ENCODE assay signal across 24 cellular contexts in the genomic region with DNA sequence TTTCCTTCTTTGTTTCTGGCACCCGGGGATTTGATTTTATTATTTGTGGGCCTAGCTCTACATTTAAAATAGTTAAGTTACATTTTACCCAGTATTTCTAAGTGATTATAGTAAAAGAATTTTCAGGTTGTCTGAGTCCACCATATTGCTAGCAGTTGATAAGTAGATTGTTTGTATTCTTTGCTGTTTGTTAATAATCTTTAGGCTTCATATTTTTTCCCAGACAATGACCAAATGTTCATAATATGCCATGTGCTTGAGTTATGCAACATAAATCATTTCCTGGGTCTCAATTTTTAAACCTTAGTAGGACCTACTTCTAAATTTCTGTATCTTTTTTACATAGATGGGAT.
"Had no signal": no experiment of that assay in that cellular context is flagged by ENCODE, and none has a peak within 500 bp of the region (broad histone marks: within the 10 kb centered on the region; RNA-seq: fewer than 3 reads in every experiment).

No MANE protein-coding gene starts in this region.

- H3K27me3 ChIP-seq: heart left ventricle, suprapubic skin, transverse colon, uterus had no signal

- FAIRE-seq: endometrium, frontal cortex had no signal

- H3K9me3 Mint-ChIP-seq: activated B cell treated with CpG ODN at 0.5 μM for 24 hours; activated CD4-positive, alpha-beta memory T cell treated with anti-CD3 and anti-CD28 coated beads for 36 hours; activated naive CD8-positive, alpha-beta T cell treated with anti-CD3 and anti-CD28 coated beads, Interleukin-2, amount 10 ng/mL, durations not matched to agents 7 days and 5 days; activated T-helper 1 cell treated with anti-CD3 and anti-CD28 coated beads, Interleukin-12 subunit alpha, Interleukin-12 subunit beta, Interleukin-2, Interleukin-4 antibody, amounts not matched to agents 30 ng/mL and 10 ng/mL and 1 ng/mL, durations not matched to agents 14 hours and 24 hours and 36 hours; stimulated activated naive CD8-positive, alpha-beta T cell treated with anti-CD3 and anti-CD28 coated beads, Interleukin-15, amount 100 ng/mL, for 72 hours had no signal

- H3K36me3 ChIP-seq: heart left ventricle, suprapubic skin, transverse colon, uterus had no signal

- H3K27me3 Mint-ChIP-seq: activated B cell treated with CpG ODN at 0.5 μM for 24 hours; activated CD4-positive, alpha-beta memory T cell treated with anti-CD3 and anti-CD28 coated beads for 36 hours; brain; stimulated activated naive CD8-positive, alpha-beta T cell treated with anti-CD3 and anti-CD28 coated beads, Interleukin-15, amount 100 ng/mL, for 72 hours; T-cell had no signal

- H3K27ac Mint-ChIP-seq: activated B cell treated with CpG ODN at 0.5 μM for 24 hours; activated CD4-positive, alpha-beta memory T cell treated with anti-CD3 and anti-CD28 coated beads for 36 hours; activated naive CD8-positive, alpha-beta T cell treated with anti-CD3 and anti-CD28 coated beads, Interleukin-2, amount 10 ng/mL, durations not matched to agents 7 days and 5 days; activated T-helper 1 cell treated with anti-CD3 and anti-CD28 coated beads, Interleukin-12 subunit alpha, Interleukin-12 subunit beta, Interleukin-2, Interleukin-4 antibody, amounts not matched to agents 30 ng/mL and 10 ng/mL and 1 ng/mL, durations not matched to agents 14 hours and 24 hours and 36 hours; stimulated activated naive CD8-positive, alpha-beta T cell treated with anti-CD3 and anti-CD28 coated beads, Interleukin-15, amount 100 ng/mL, for 72 hours had no signal

- H3K4me1 Mint-ChIP-seq: brain, nephron had no signal

- H3K36me3 Mint-ChIP-seq: activated CD4-positive, alpha-beta memory T cell treated with anti-CD3 and anti-CD28 coated beads for 36 hours; activated naive CD8-positive, alpha-beta T cell treated with anti-CD3 and anti-CD28 coated beads, Interleukin-2, amount 10 ng/mL, durations not matched to agents 7 days and 5 days; brain; T-cell had no signal

- H3K9me3 ChIP-seq: mucosa of descending colon, suprapubic skin, transverse colon, uterus had no signal

- H3K27ac ChIP-seq: coronary artery, heart left ventricle, suprapubic skin, transverse colon, uterus had no signal

- ATAC-seq: heart left ventricle, mucosa of descending colon had no signal

- H3K4me1 ChIP-seq: heart left ventricle, suprapubic skin, transverse colon, uterus had no signal

- H3K4me3 Mint-ChIP-seq: activated B cell treated with CpG ODN at 0.5 μM for 24 hours; activated CD4-positive, alpha-beta memory T cell treated with anti-CD3 and anti-CD28 coated beads for 36 hours; activated naive CD8-positive, alpha-beta T cell treated with anti-CD3 and anti-CD28 coated beads, Interleukin-2, amount 10 ng/mL, durations not matched to agents 7 days and 5 days; activated T-helper 1 cell treated with anti-CD3 and anti-CD28 coated beads, Interleukin-12 subunit alpha, Interleukin-12 subunit beta, Interleukin-2, Interleukin-4 antibody, amounts not matched to agents 30 ng/mL and 10 ng/mL and 1 ng/mL, durations not matched to agents 14 hours and 24 hours and 36 hours; brain; nephron; stimulated activated naive CD8-positive, alpha-beta T cell treated with anti-CD3 and anti-CD28 coated beads, Interleukin-15, amount 100 ng/mL, for 72 hours had no signal

- DNase-seq: activated B cell treated with CpG ODN at 0.5 μM for 24 hours; activated CD4-positive, alpha-beta memory T cell treated with anti-CD3 and anti-CD28 coated beads for 36 hours; activated CD4-positive, alpha-beta T cell treated with anti-CD3 and anti-CD28 coated beads for 4 hours; activated naive CD8-positive, alpha-beta T cell treated with anti-CD3 and anti-CD28 coated beads, Interleukin-2, amount 10 ng/mL, durations not matched to agents 7 days and 5 days; activated T-cell treated with anti-CD3 and anti-CD28 coated beads for 4 hours; central memory CD4-positive, alpha-beta T cell; erythroblast; heart left ventricle; mucosa of descending colon; retina; stimulated activated CD4-positive, alpha-beta T cell treated with anti-CD3 and anti-CD28 coated beads, Interleukin-15, amount 100 ng/mL, for 24 hours; stimulated activated CD4-positive, alpha-beta T cell treated with anti-CD3 and anti-CD28 coated beads, Interleukin-4, amount 100 ng/mL, for 1 hour; stimulated activated naive CD8-positive, alpha-beta T cell treated with anti-CD3 and anti-CD28 coated beads, Interleukin-15, amount 100 ng/mL, for 72 hours; T-cell; transverse colon; uterus had no signal

- H3K4me3 ChIP-seq: coronary artery, heart left ventricle, mucosa of descending colon, skin epidermis, suprapubic skin, transverse colon, uterus had no signal
